In genomic region chr14:95156765-95157194, GRCh38 we compare ENCODE assay signal across 8 cellular contexts. TPM values are rescaled to one million over a fixed set of nuclear protein-coding genes. Genes with fewer than 3 reads are reported as not detected.
DNase-seq lines count a peak whose midpoint lies in the region; ATAC-seq and TF ChIP-seq lines count a peak whose summit lies in the region.

No MANE protein-coding gene starts in this region.

- TF ChIP-seq POLR2A in breast epithelium (IDR thresholded peaks at IDR 0.05): no peak

- no peaks in the 10 kb centered on the region for H3K36me3 Mint-ChIP-seq in T-helper 17 cell (ENCODE audit: low read depth)

- peak overlapping the region; percentile 94 for H3K4me3 Mint-ChIP-seq in T-helper 17 cell

- H3K27me3 ChIP-seq in breast epithelium (no peaks in the 10 kb centered on the region), kidney epithelial cell (ENCODE audit: control insufficient read depth, insufficient read depth, low read length) (no peaks in the 10 kb centered on the region)

- peak overlapping the region; percentile 95 to 99 for H3K27ac ChIP-seq in breast epithelium

- H3K36me3 ChIP-seq in breast epithelium: no peaks in the 10 kb centered on the region
- no peaks in the 10 kb centered on the region for H3K36me3 ChIP-seq in kidney epithelial cell (ENCODE audit: control insufficient read depth, insufficient read depth, low read length)

- peak overlapping the region; percentile 80 for H3K27ac Mint-ChIP-seq in T-helper 17 cell

- intact Hi-C loops in breast epithelium (cut with DNase I; ENCODE audit: low total_unique reads): no loop called here

- peaks cover 37% of the 10 kb centered on the region for H3K4me1 Mint-ChIP-seq in T-helper 17 cell

- H3K4me1 ChIP-seq in breast epithelium: no peaks in the 10 kb centered on the region

- peak; percentile 33 for ATAC-seq in GM19025 (IDR thresholded peaks at IDR 0.05; ENCODE audit: low read depth, unreplicated experiment)
- ATAC-seq in HG03159 (IDR thresholded peaks at IDR 0.05; ENCODE audit: unreplicated experiment): peak; percentile 32
- ATAC-seq in T-helper 17 cell: peak; percentile 42

- H3K9me3 ChIP-seq in T-helper 17 cell (ENCODE audit: control insufficient read depth, low read length, poor library complexity, severe bottlenecking): no peaks in the 10 kb centered on the region
- H3K9me3 ChIP-seq in breast epithelium: no peaks in the 10 kb centered on the region

- H3K4me3 ChIP-seq in breast epithelium (peak overlapping the region; percentile 81 to 95 (median 82)), kidney epithelial cell (ENCODE audit: low read depth, low read length) (peak overlapping the region; percentile 63)

- in situ Hi-C loops in ACHN (cut with HindIII; ENCODE audit: low pct_ligation_motif_present, low pct_unique_long_range_greater_than_20kb, low sequenced_read_pairs): no loop called here

- no peaks in the 10 kb centered on the region for H3K27me3 Mint-ChIP-seq in T-helper 17 cell

- TF ChIP-seq CTCF in breast epithelium (IDR thresholded peaks at IDR 0.05) (no peak), kidney epithelial cell (IDR thresholded peaks at IDR 0.05; ENCODE audit: insufficient read depth, low read length, poor library complexity, severe bottlenecking) (no peak)

- DNase-seq in ACHN (peak; percentile 35), T-helper 17 cell (peak; percentile 15 to 29 (median 21)), breast epithelium (ENCODE audit: low spot score in 2 of 2) (peak in 1 of 2 donors; percentile 40), kidney epithelial cell (ENCODE audit: low read depth) (no peak), DMS79 treated with DMSO at 0.1 percent for 48 hours (lab: John Stamatoyannopoulos, UW) (no peak)
- peak; percentile 36 for DNase-seq in stimulated activated CD4-positive, alpha-beta T cell treated with anti-CD3 and anti-CD28 coated beads, Interleukin-1b, Interleukin-23, amount 100 ng/mL, for 48 hours

RNA-seq across cellular contexts. Expression of gene DICER1, which starts 0.5 kb away (rescaled TPM):
- total RNA-seq in T-helper 17 cell (10 to 100 TPM; 44.0 to 54.9 TPM), breast epithelium (100 to 1,000 TPM in 1 of 3 donors, 10 to 100 TPM in 2; 74.9 to 126 (median 78.0) TPM), kidney epithelial cell (43.6 and 47.3 TPM in 2 replicates)

Comparison
In these comparisons a context has a peak if more than half of its experiments do, and no peak if none do; other contexts are left out.
1. DNase-seq: peak in ACHN (single experiment), T-helper 17 cell (3 of 3) and stimulated activated CD4-positive, alpha-beta T cell treated with anti-CD3 and anti-CD28 coated beads, Interleukin-1b, Interleukin-23, amount 100 ng/mL, for 48 hours (single experiment); none in kidney epithelial cell (single experiment) and DMS79 treated with DMSO at 0.1 percent for 48 hours (single experiment).
2. Peak in every context shown above with its lines, with median percentiles within 50 percentile points of each other: ATAC-seq.